In genomic region chr11:113384551-113384950, GRCh38 we compare ENCODE assay signal across 12 cellular contexts. TPM values are rescaled to one million over a fixed set of nuclear protein-coding genes. Genes with fewer than 3 reads are reported as not detected.
DNase-seq lines count a peak whose midpoint lies in the region; ATAC-seq and TF ChIP-seq lines count a peak whose summit lies in the region.
"Had no signal": no experiment of that assay in that cellular context is flagged by ENCODE, and none has a peak within 500 bp of the region (broad histone marks: within the 10 kb centered on the region; RNA-seq: fewer than 3 reads in every experiment).

No MANE protein-coding gene starts in this region.

- no peak overlapping the region for H3K4me3 ChIP-seq in brain microvascular endothelial cell (ENCODE audit: low read depth, low read length)
- no peak overlapping the region for H3K4me3 ChIP-seq in lower lobe of right lung

- in situ Hi-C loops in brain microvascular endothelial cell (cut with HindIII; ENCODE audit: low pct_ligation_motif_present, low sequenced_read_pairs) = no loop called here

- H3K27me3 Mint-ChIP-seq in activated T-cell treated with anti-CD3 and anti-CD28 coated beads, Interleukin-2, amount 50 U/mL, for 72 hours (ENCODE audit: low read depth) = no peaks in the 10 kb centered on the region

- peak; percentile 23 to 41 for ATAC-seq in lower lobe of right lung
- ATAC-seq in activated T-cell treated with anti-CD3 and anti-CD28 coated beads, Interleukin-2, amount 50 U/mL, for 72 hours (replicated peaks in 1 of 2) = no peak

- H3K9me3 ChIP-seq in lower lobe of right lung = no peaks in the 10 kb centered on the region

- no peak overlapping the region for H3K4me3 Mint-ChIP-seq in activated T-cell treated with anti-CD3 and anti-CD28 coated beads, Interleukin-2, amount 50 U/mL, for 72 hours
- H3K4me3 Mint-ChIP-seq: activated naive CD4-positive, alpha-beta T cell treated with anti-CD3 and anti-CD28 coated beads, Interleukin-2, amount 50 U/mL, for 24 hours had no signal

- H3K36me3 ChIP-seq in brain microvascular endothelial cell (replicated peaks) (no peaks in the 10 kb centered on the region), lower lobe of right lung (no peaks in the 10 kb centered on the region)

- TF ChIP-seq CTCF in brain microvascular endothelial cell (IDR thresholded peaks at IDR 0.05; ENCODE audit: low read depth, low read length, missing control alignments) (no peak), lower lobe of right lung (IDR thresholded peaks at IDR 0.05) (no peak)

- no peaks in the 10 kb centered on the region for H3K36me3 Mint-ChIP-seq in activated T-cell treated with anti-CD3 and anti-CD28 coated beads, Interleukin-2, amount 50 U/mL, for 72 hours (ENCODE audit: insufficient read depth in 2 of 2)

- H3K4me1 ChIP-seq in lower lobe of right lung = no peaks in the 10 kb centered on the region
- H3K4me1 ChIP-seq: parathyroid adenoma had no signal

- H3K27ac ChIP-seq in brain microvascular endothelial cell = no peak overlapping the region
- no peak overlapping the region for H3K27ac ChIP-seq in lower lobe of right lung
- H3K27ac ChIP-seq: parathyroid adenoma had no signal

- H3K4me1 Mint-ChIP-seq in activated T-cell treated with anti-CD3 and anti-CD28 coated beads, Interleukin-2, amount 50 U/mL, for 72 hours (ENCODE audit: low read depth) = no peaks in the 10 kb centered on the region
- H3K4me1 Mint-ChIP-seq: activated naive CD4-positive, alpha-beta T cell treated with anti-CD3 and anti-CD28 coated beads, Interleukin-2, amount 50 U/mL, for 24 hours had no signal

- H3K27ac Mint-ChIP-seq in activated T-cell treated with anti-CD3 and anti-CD28 coated beads, Interleukin-2, amount 50 U/mL, for 72 hours = no peak overlapping the region
- H3K27ac Mint-ChIP-seq: activated naive CD4-positive, alpha-beta T cell treated with anti-CD3 and anti-CD28 coated beads, Interleukin-2, amount 50 U/mL, for 24 hours had no signal

- DNase-seq in DMS153 treated with DMSO at 0.1 percent for 48 hours (lab: John Stamatoyannopoulos, UW; ENCODE audit: unreplicated experiment) (peak; percentile 37), NCI-H1105 treated with DMSO at 0.1 percent for 48 hours (lab: John Stamatoyannopoulos, UW) (peak; percentile 35), brain microvascular endothelial cell (peak; percentile 70), lower lobe of right lung (no peak), kidney glomerular epithelial cell (lab: John Stamatoyannopoulos, UW) (no peak), NCI-H1436 (lab: John Stamatoyannopoulos, UW) (no peak), midbrain (lab: John Stamatoyannopoulos, UW) (no peak)
- DNase-seq in activated T-cell treated with anti-CD3 and anti-CD28 coated beads, Interleukin-2, amount 50 U/mL, for 72 hours = no peak
- DNase-seq: DND-41, NCI-H187 treated with DMSO at 0.1 percent for 48 hours had no signal

- H3K27me3 ChIP-seq in brain microvascular endothelial cell (replicated peaks) (peaks cover 8% of the 10 kb centered on the region), lower lobe of right lung (ENCODE audit: low read depth) (peaks cover 21% of the 10 kb centered on the region)

- no peaks in the 10 kb centered on the region for H3K9me3 Mint-ChIP-seq in activated T-cell treated with anti-CD3 and anti-CD28 coated beads, Interleukin-2, amount 50 U/mL, for 72 hours
- H3K9me3 Mint-ChIP-seq: activated naive CD4-positive, alpha-beta T cell treated with anti-CD3 and anti-CD28 coated beads, Interleukin-2, amount 50 U/mL, for 24 hours had no signal

- intact Hi-C loops in lower lobe of right lung (cut with DNase I) = no loop called here

RNA-seq across cellular contexts. Expression of gene ANKK1, which starts 3.0 kb away (rescaled TPM):
- total RNA-seq in lower lobe of right lung = 0.41 TPM
- total RNA-seq in activated T-cell treated with anti-CD3 and anti-CD28 coated beads, Interleukin-2, amount 50 U/mL, for 72 hours = under 1 TPM; 0.12 to 0.79 TPM

Comparison
In these comparisons a context has a peak if more than half of its experiments do, and no peak if none do; other contexts are left out.
1. DNase-seq: peak in DMS153 treated with DMSO at 0.1 percent for 48 hours (single experiment), NCI-H1105 treated with DMSO at 0.1 percent for 48 hours (single experiment) and brain microvascular endothelial cell (single experiment); none in lower lobe of right lung (single experiment), kidney glomerular epithelial cell (single experiment), activated T-cell treated with anti-CD3 and anti-CD28 coated beads, Interleukin-2, amount 50 U/mL, for 72 hours (0 of 2), NCI-H1436 (single experiment) and midbrain (single experiment).
2. ATAC-seq: peak in lower lobe of right lung (2 of 2); none in activated T-cell treated with anti-CD3 and anti-CD28 coated beads, Interleukin-2, amount 50 U/mL, for 72 hours (0 of 2).